13 cellular contexts compared by ENCODE assay signal in genomic region chr4:168766537-168767316, GRCh38.
DNase-seq lines count a peak whose midpoint lies in the region; ATAC-seq and TF ChIP-seq lines count a peak whose summit lies in the region.
"Had no signal": no experiment of that assay in that cellular context is flagged by ENCODE, and none has a peak within 500 bp of the region (broad histone marks: within the 10 kb centered on the region; RNA-seq: fewer than 3 reads in every experiment).

No MANE protein-coding gene starts in this region.

- peak overlapping the region; percentile 77 for H3K27ac ChIP-seq in RWPE1
- H3K27ac ChIP-seq in psoas muscle = peak overlapping the region; percentile 7
- H3K27ac ChIP-seq: BLaER1 treated with 17β-estradiol and CSF1 and Interleukin-3, amounts not matched to agents 10 nM and 100 nM had no signal

- no peaks in the 10 kb centered on the region for H3K27me3 ChIP-seq in psoas muscle (ENCODE audit: insufficient read depth in 3 of 3, low read length in 2 of 3)
- H3K27me3 ChIP-seq: BLaER1 treated with 17β-estradiol and CSF1 and Interleukin-3, amounts not matched to agents 10 nM and 100 nM; upper lobe of left lung had no signal

- no peak for TF ChIP-seq CTCF in RWPE1 (conservative IDR thresholded peaks at IDR 0.05; ENCODE audit: low read depth)
- no peak for TF ChIP-seq CTCF in fibroblast of the aortic adventitia (IDR thresholded peaks at IDR 0.05; ENCODE audit: insufficient read depth, low read length)
- TF ChIP-seq CTCF in psoas muscle (IDR thresholded peaks at IDR 0.05) = no peak

- H3K9me3 ChIP-seq in psoas muscle = no peaks in the 10 kb centered on the region
- H3K9me3 ChIP-seq: BLaER1 treated with 17β-estradiol and CSF1 and Interleukin-3, amounts not matched to agents 10 nM and 100 nM; upper lobe of left lung had no signal

- CTCF ChIA-PET in RWPE1 (lab: Yijun Ruan, JAX) = no interaction called here

- DNase-seq in AG08396 (ENCODE audit: low spot score) (peak; percentile 50), RWPE1 (ENCODE audit: low spot score) (no peak), fibroblast of the aortic adventitia (ENCODE audit: low read depth) (peak; percentile 84), psoas muscle (no peak), germinal center (ENCODE audit: low spot score) (no peak)
- DNase-seq in activated effector memory CD4-positive, alpha-beta T cell treated with Interleukin-2 at 50 U/mL for 16 hours = no peak
- DNase-seq: NCI-H526, T-helper 17 cell, upper lobe of left lung had no signal

- WGBS in psoas muscle, 3 donors = 68 to 70% (median 69%) methylated on average over 9 of the region's 9 CpGs

- H3K36me3 ChIP-seq in psoas muscle (ENCODE audit: insufficient read depth in 1 of 2, low read depth in 1 of 2) = no peaks in the 10 kb centered on the region
- H3K36me3 ChIP-seq: BLaER1 treated with 17β-estradiol and CSF1 and Interleukin-3, amounts not matched to agents 10 nM and 100 nM; upper lobe of left lung had no signal

- peaks cover 10% of the 10 kb centered on the region for H3K4me1 ChIP-seq in psoas muscle

- H3K4me3 ChIP-seq in fibroblast of the aortic adventitia (ENCODE audit: low read depth, low read length) (no peak overlapping the region), psoas muscle (no peak overlapping the region)
- H3K4me3 ChIP-seq: BLaER1 treated with 17β-estradiol and CSF1 and Interleukin-3, amounts not matched to agents 10 nM and 100 nM; K562; upper lobe of left lung had no signal

- peak in 3 of 4 donors; percentile 29 to 45 (median 41) for ATAC-seq in psoas muscle
- no peak for ATAC-seq in HG02571 (IDR thresholded peaks at IDR 0.05; ENCODE audit: unreplicated experiment)
- ATAC-seq in HG03139 (IDR thresholded peaks at IDR 0.05; ENCODE audit: unreplicated experiment) = no peak
- ATAC-seq: K562, T-helper 17 cell had no signal

- POLR2A ChIA-PET in RWPE1 (lab: Yijun Ruan, JAX; ENCODE audit: low non-redundant PET) = no interaction called here

- intact Hi-C loops in psoas muscle (cut with DNase I) = no loop called here

Comparison
In these comparisons a context has a peak if more than half of its experiments do, and no peak if none do; other contexts are left out.
1. DNase-seq: peak in AG08396 (single experiment) and fibroblast of the aortic adventitia (single experiment); none in RWPE1 (single experiment), psoas muscle (0 of 2), activated effector memory CD4-positive, alpha-beta T cell treated with Interleukin-2 at 50 U/mL for 16 hours (single experiment) and germinal center (single experiment).
2. ATAC-seq: peak in psoas muscle (3 of 4); none in HG02571 (single experiment) and HG03139 (single experiment).